In the genomic region with DNA sequence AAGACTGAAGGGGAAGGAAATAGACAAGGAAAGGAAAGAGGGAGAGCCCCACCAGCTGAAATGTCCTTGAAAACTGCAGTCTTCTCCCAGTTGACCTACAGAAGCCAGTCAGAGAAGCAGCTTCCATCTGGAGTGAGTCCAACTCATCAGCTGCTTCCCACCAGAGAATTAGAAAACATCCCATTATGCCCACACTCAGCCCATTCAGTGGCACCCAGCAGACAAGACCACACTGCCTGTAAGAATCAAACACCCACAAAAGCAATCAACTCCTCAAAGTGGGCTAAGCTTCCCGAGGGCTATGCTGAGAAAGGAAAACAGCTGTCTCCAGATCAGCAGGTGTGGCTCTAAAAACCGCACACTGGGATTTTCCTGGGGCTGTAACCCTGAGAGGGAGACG, we compare ENCODE assay signal across 32 cellular contexts. TPM values are rescaled to one million over a fixed set of nuclear protein-coding genes. Genes with fewer than 3 reads are reported as not detected.
DNase-seq lines count a peak whose midpoint lies in the region; ATAC-seq and TF ChIP-seq lines count a peak whose summit lies in the region.
"Had no signal": no experiment of that assay in that cellular context is flagged by ENCODE, and none has a peak within 500 bp of the region (broad histone marks: within the 10 kb centered on the region; RNA-seq: fewer than 3 reads in every experiment).

No MANE protein-coding gene starts in this region.

- H3K27me3 Mint-ChIP-seq in chondrocyte (ENCODE audit: low read depth), result peaks cover 5% of the 10 kb centered on the region
- H3K27me3 Mint-ChIP-seq in activated CD4-positive, alpha-beta memory T cell treated with anti-CD3 and anti-CD28 coated beads, Interleukin-2, amount 10 ng/mL, durations not matched to agents 7 days and 5 days, result peaks cover 4% of the 10 kb centered on the region

- no peak overlapping the region for H3K27ac ChIP-seq in A673 (ENCODE audit: low read depth, low read length, poor library complexity, severe bottlenecking)
- H3K27ac ChIP-seq: suprapubic skin, upper lobe of right lung had no signal

- H3K4me1 ChIP-seq in A673 (ENCODE audit: insufficient read depth, low read length, poor library complexity, severe bottlenecking), result peaks cover 5% of the 10 kb centered on the region
- H3K4me1 ChIP-seq: suprapubic skin, upper lobe of right lung had no signal

- CTCF ChIA-PET in A673 (lab: Charles Lee), result no interaction called here
- CTCF ChIA-PET in activated CD4-positive, alpha-beta memory T cell treated with anti-CD3 and anti-CD28 coated beads, Interleukin-2, amount 10 ng/mL, durations not matched to agents 7 days and 5 days (lab: Charles Lee), result interaction anchor here (1.9 kb wide), 1 partner anchor 30 kb away, joined by 7 read pairs; no protein-coding TSS in a partner anchor

- no TSS peak for BruUV-seq in A673 (replicated peaks; lab: Mats Ljungman, UMichigan)

- no peaks in the 10 kb centered on the region for H3K36me3 ChIP-seq in A673 (ENCODE audit: insufficient read depth, low read length, poor library complexity, severe bottlenecking)
- H3K36me3 ChIP-seq: suprapubic skin, upper lobe of right lung had no signal

- no peaks in the 10 kb centered on the region for H3K9me3 ChIP-seq in A673 (ENCODE audit: low read depth, low read length, poor library complexity, severe bottlenecking)
- H3K9me3 ChIP-seq: suprapubic skin, upper lobe of right lung had no signal

- H3K4me1 Mint-ChIP-seq in chondrocyte (ENCODE audit: low read depth), result no peaks in the 10 kb centered on the region
- H3K4me1 Mint-ChIP-seq in activated CD4-positive, alpha-beta memory T cell treated with anti-CD3 and anti-CD28 coated beads, Interleukin-2, amount 10 ng/mL, durations not matched to agents 7 days and 5 days, result peaks cover 1% of the 10 kb centered on the region

- H3K9me3 Mint-ChIP-seq in chondrocyte (ENCODE audit: low read depth), result no peaks in the 10 kb centered on the region
- no peaks in the 10 kb centered on the region for H3K9me3 Mint-ChIP-seq in activated CD4-positive, alpha-beta memory T cell treated with anti-CD3 and anti-CD28 coated beads, Interleukin-2, amount 10 ng/mL, durations not matched to agents 7 days and 5 days
- H3K9me3 Mint-ChIP-seq: brain had no signal

- no peak overlapping the region for H3K27ac Mint-ChIP-seq in chondrocyte (ENCODE audit: unreplicated experiment)
- no peak overlapping the region for H3K27ac Mint-ChIP-seq in activated CD4-positive, alpha-beta memory T cell treated with anti-CD3 and anti-CD28 coated beads, Interleukin-2, amount 10 ng/mL, durations not matched to agents 7 days and 5 days
- H3K27ac Mint-ChIP-seq: activated CD8-positive, alpha-beta T cell treated with anti-CD3 and anti-CD28 coated beads, Interleukin-2, amount 10 ng/mL, durations not matched to agents 7 days and 5 days; naive B cell had no signal

- intact Hi-C loops in A673 (cut with micrococcal nuclease; ENCODE audit: unreplicated experiment), result no loop called here

- H3K36me3 Mint-ChIP-seq in chondrocyte (ENCODE audit: low read depth), result no peaks in the 10 kb centered on the region
- no peaks in the 10 kb centered on the region for H3K36me3 Mint-ChIP-seq in activated CD4-positive, alpha-beta memory T cell treated with anti-CD3 and anti-CD28 coated beads, Interleukin-2, amount 10 ng/mL, durations not matched to agents 7 days and 5 days (ENCODE audit: low read depth)
- H3K36me3 Mint-ChIP-seq: brain, naive B cell had no signal

- TF ChIP-seq CTCF in A673 (conservative IDR thresholded peaks at IDR 0.05; ENCODE audit: low read depth, low read length) (no peak), chondrocyte (IDR thresholded peaks at IDR 0.05) (no peak)

- POLR2A ChIA-PET in A673 (lab: Charles Lee; ENCODE audit: low non-redundant PET), result no interaction called here
- POLR2A ChIA-PET in activated CD4-positive, alpha-beta memory T cell treated with anti-CD3 and anti-CD28 coated beads, Interleukin-2, amount 10 ng/mL, durations not matched to agents 7 days and 5 days (lab: Charles Lee), result no interaction called here

- DNase-seq in A673 (ENCODE audit: low spot score) (peak; percentile 12), NCI-H1092 (lab: John Stamatoyannopoulos, UW) (peak; percentile 31), NCI-H345 treated with DMSO at 0.1 percent for 48 hours (lab: John Stamatoyannopoulos, UW; ENCODE audit: unreplicated experiment) (peak; percentile 84), foreskin melanocyte (peak; percentile 71), HuH-7.5 (ENCODE audit: low spot score) (no peak), chondrocyte (ENCODE audit: low spot score) (no peak)
- DNase-seq in activated CD4-positive, alpha-beta memory T cell treated with anti-CD3 and anti-CD28 coated beads, Interleukin-2, amount 10 ng/mL, durations not matched to agents 7 days and 5 days, result no peak
- DNase-seq: activated CD8-positive, alpha-beta T cell treated with anti-CD3 and anti-CD28 coated beads, Interleukin-2, amount 10 ng/mL, durations not matched to agents 7 days and 5 days; activated naive CD4-positive, alpha-beta T cell treated with anti-CD3 and anti-CD28 coated beads, Interleukin-2, amount 50 U/mL, for 16 hours; Calu3; H7; mesenchymal stem cell; naive B cell; NCI-H1105 treated with DMSO at 0.1 percent for 48 hours; NCI-H2227 treated with DMSO at 0.1 percent for 48 hours; right cardiac atrium; SHP77 treated with DMSO at 0.1 percent for 48 hours; stimulated activated CD4-positive, alpha-beta T cell treated with anti-CD3 and anti-CD28 coated beads, Interleukin-1b, Interleukin-23, amount 100 ng/mL, for 48 hours; stimulated activated naive CD4-positive, alpha-beta T cell treated with Interleukin-2 at 50 U/mL for 16 hours; SW 1271 had no signal

- no peak for ATAC-seq in GM18498 (IDR thresholded peaks at IDR 0.05; ENCODE audit: unreplicated experiment)
- ATAC-seq: activated CD8-positive, alpha-beta T cell treated with anti-CD3 and anti-CD28 coated beads, Interleukin-2, amount 10 ng/mL, durations not matched to agents 7 days and 5 days; K562; left lobe of liver; right cardiac atrium; upper lobe of right lung had no signal

- H3K4me3 Mint-ChIP-seq in chondrocyte (ENCODE audit: unreplicated experiment), result no peak overlapping the region
- H3K4me3 Mint-ChIP-seq in activated CD4-positive, alpha-beta memory T cell treated with anti-CD3 and anti-CD28 coated beads, Interleukin-2, amount 10 ng/mL, durations not matched to agents 7 days and 5 days, result no peak overlapping the region
- H3K4me3 Mint-ChIP-seq: activated CD8-positive, alpha-beta T cell treated with anti-CD3 and anti-CD28 coated beads, Interleukin-2, amount 10 ng/mL, durations not matched to agents 7 days and 5 days; brain; naive B cell had no signal

- no peak overlapping the region for H3K4me3 ChIP-seq in A673 (ENCODE audit: low read depth, low read length, poor library complexity, severe bottlenecking)
- H3K4me3 ChIP-seq: K562, suprapubic skin, upper lobe of right lung had no signal

- peaks cover 65% of the 10 kb centered on the region for H3K27me3 ChIP-seq in A673 (replicated peaks; ENCODE audit: insufficient read depth, low read depth, low read length, poor library complexity)
- H3K27me3 ChIP-seq: suprapubic skin, upper lobe of right lung had no signal

RNA-seq across cellular contexts. Expression of gene TMEM213, which starts 29.5 kb away (rescaled TPM):
- total RNA-seq in A673 (2021) (not detected in 2 replicates), chondrocyte (not detected in 3 replicates)
- total RNA-seq in activated CD4-positive, alpha-beta memory T cell treated with anti-CD3 and anti-CD28 coated beads, Interleukin-2, amount 10 ng/mL, durations not matched to agents 7 days and 5 days, result 1 to 10 TPM in 1 of 2 experiments, under 1 TPM in 1; 0.73 to 1.1 TPM
- total RNA-seq: A172; activated CD8-positive, alpha-beta T cell treated with anti-CD3 and anti-CD28 coated beads, Interleukin-2, amount 10 ng/mL, durations not matched to agents 7 days and 5 days; Daoy; endothelial cell of umbilical vein; glomerular endothelial cell; H7; K562; left lobe of liver; M059J; posterior vena cava; right cardiac atrium had no signal

RNA-seq across cellular contexts. Expression of gene ATP6V0A4, which starts 29.7 kb away (rescaled TPM):
- total RNA-seq in A673 (2021) (not detected in 2 replicates), chondrocyte (0.35 to 0.70 TPM (median 0.51 TPM) in 3 replicates)
- total RNA-seq in activated CD4-positive, alpha-beta memory T cell treated with anti-CD3 and anti-CD28 coated beads, Interleukin-2, amount 10 ng/mL, durations not matched to agents 7 days and 5 days, result under 1 TPM in 1 of 2 experiments, not detected in 1; 0.23 TPM
- total RNA-seq: activated CD8-positive, alpha-beta T cell treated with anti-CD3 and anti-CD28 coated beads, Interleukin-2, amount 10 ng/mL, durations not matched to agents 7 days and 5 days; glomerular endothelial cell; K562; left lobe of liver; posterior vena cava; right cardiac atrium had no signal

Comparison
In these comparisons a context has a peak if more than half of its experiments do, and no peak if none do; other contexts are left out.
1. DNase-seq: peak in A673 (single experiment), NCI-H1092 (single experiment), NCI-H345 treated with DMSO at 0.1 percent for 48 hours (single experiment) and foreskin melanocyte (single experiment); none in HuH-7.5 (single experiment), chondrocyte (single experiment) and activated CD4-positive, alpha-beta memory T cell treated with anti-CD3 and anti-CD28 coated beads, Interleukin-2, amount 10 ng/mL, durations not matched to agents 7 days and 5 days (single experiment).